Comparison of ENCODE assay signal across 17 cellular contexts in the genomic region with DNA sequence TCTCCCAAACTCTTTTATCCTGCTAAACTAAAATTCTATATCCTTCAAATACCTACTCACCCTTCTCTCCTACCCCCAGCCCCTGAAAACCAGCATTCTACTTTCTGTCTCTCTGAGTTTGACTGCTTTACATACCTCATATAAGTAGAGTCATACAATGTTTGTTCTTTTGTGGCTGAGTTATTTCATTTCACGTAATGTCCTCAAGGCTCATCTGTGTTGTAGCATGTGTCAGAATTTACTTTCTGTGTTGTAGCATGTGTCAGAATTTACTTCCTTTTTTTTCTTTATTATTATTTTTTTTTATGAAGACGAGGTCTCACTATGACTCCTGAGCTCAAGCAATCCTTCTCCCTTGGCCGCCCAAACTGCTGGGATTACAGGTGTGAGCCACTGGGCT. TPM values are rescaled to one million over a fixed set of nuclear protein-coding genes. Genes with fewer than 3 reads are reported as not detected.
"Had no signal": no experiment of that assay in that cellular context is flagged by ENCODE, and none has a peak within 500 bp of the region (broad histone marks: within the 10 kb centered on the region; RNA-seq: fewer than 3 reads in every experiment).

No MANE protein-coding gene starts in this region.

- H3K9me3 ChIP-seq: breast epithelium, esophagus squamous epithelium, pancreas, tibial nerve, vagina had no signal

- ATAC-seq: activated T-cell treated with anti-CD3 and anti-CD28 coated beads, Interleukin-2, amount 50 U/mL, for 4 hours; pancreas had no signal

- H3K27me3 ChIP-seq: breast epithelium, esophagus squamous epithelium, neural progenitor cell, pancreas, tibial nerve, vagina had no signal

- FAIRE-seq: pancreas had no signal

- H3K27ac ChIP-seq: breast epithelium, esophagus squamous epithelium, neural progenitor cell, pancreas, vagina had no signal

- H2AFZ ChIP-seq: neural progenitor cell had no signal

- H3K9me3 Mint-ChIP-seq: activated CD4-positive, alpha-beta memory T cell treated with anti-CD3 and anti-CD28 coated beads for 36 hours; activated naive CD8-positive, alpha-beta T cell treated with anti-CD3 and anti-CD28 coated beads, Interleukin-2, amount 10 ng/mL, durations not matched to agents 7 days and 5 days; activated T-cell treated with anti-CD3 and anti-CD28 coated beads, Interleukin-2, amount 50 U/mL, for 4 hours; neural progenitor cell had no signal

- H3K4me2 ChIP-seq: neural progenitor cell had no signal

- H3K36me3 ChIP-seq: breast epithelium, neural progenitor cell had no signal

- H3K4me3 ChIP-seq: breast epithelium, esophagus squamous epithelium, neural progenitor cell, pancreas, tibial nerve, vagina had no signal

- H3K27ac Mint-ChIP-seq: activated CD4-positive, alpha-beta memory T cell treated with anti-CD3 and anti-CD28 coated beads for 36 hours; activated naive CD8-positive, alpha-beta T cell treated with anti-CD3 and anti-CD28 coated beads, Interleukin-2, amount 10 ng/mL, durations not matched to agents 7 days and 5 days; neural progenitor cell had no signal

- H3K4me1 ChIP-seq: breast epithelium, esophagus squamous epithelium, neural progenitor cell, pancreas, vagina had no signal

- H3K27me3 Mint-ChIP-seq: activated CD4-positive, alpha-beta memory T cell treated with anti-CD3 and anti-CD28 coated beads for 36 hours; activated naive CD8-positive, alpha-beta T cell treated with anti-CD3 and anti-CD28 coated beads, Interleukin-2, amount 10 ng/mL, durations not matched to agents 7 days and 5 days had no signal

- DNase-seq: activated CD4-positive, alpha-beta memory T cell treated with anti-CD3 and anti-CD28 coated beads for 36 hours; activated CD4-positive, alpha-beta T cell treated with anti-CD3 and anti-CD28 coated beads for 1 hour; activated naive CD8-positive, alpha-beta T cell treated with anti-CD3 and anti-CD28 coated beads, Interleukin-2, amount 10 ng/mL, durations not matched to agents 7 days and 5 days; activated T-cell treated with anti-CD3 and anti-CD28 coated beads, Interleukin-2, amount 50 U/mL, for 4 hours; aorta; esophagus squamous epithelium; foreskin fibroblast; glutamatergic neuron; midbrain; pancreas; stimulated activated CD4-positive, alpha-beta T cell treated with anti-CD3 and anti-CD28 coated beads, Interleukin-4, amount 100 ng/mL, for 4 hours had no signal

- H3K4me3 Mint-ChIP-seq: activated CD4-positive, alpha-beta memory T cell treated with anti-CD3 and anti-CD28 coated beads for 36 hours; activated naive CD8-positive, alpha-beta T cell treated with anti-CD3 and anti-CD28 coated beads, Interleukin-2, amount 10 ng/mL, durations not matched to agents 7 days and 5 days; activated T-cell treated with anti-CD3 and anti-CD28 coated beads, Interleukin-2, amount 50 U/mL, for 4 hours; neural progenitor cell had no signal

- H3K9ac ChIP-seq: neural progenitor cell had no signal

RNA-seq across cellular contexts. Expression of a gene that starts 31.7 kb away (rescaled TPM):
- total RNA-seq: lower leg skin, skeletal muscle tissue, vagina had no signal
